In genomic region chr22:19942886-19943664, GRCh38 we compare ENCODE assay signal across 8 cellular contexts. TPM values are rescaled to one million over a fixed set of nuclear protein-coding genes. Genes with fewer than 3 reads are reported as not detected.
DNase-seq lines count a peak whose midpoint lies in the region; ATAC-seq and TF ChIP-seq lines count a peak whose summit lies in the region.

No MANE protein-coding gene starts in this region.

- H3K36me3 ChIP-seq in sigmoid colon, result no peaks in the 10 kb centered on the region

- TF ChIP-seq EP300 in sigmoid colon (IDR thresholded peaks at IDR 0.05), result peak in 1 of 4 donors; percentile 41

- no peaks in the 10 kb centered on the region for H3K27me3 Mint-ChIP-seq in activated naive CD8-positive, alpha-beta T cell treated with anti-CD3 and anti-CD28 coated beads, Interleukin-2, amount 10 ng/mL, durations not matched to agents 7 days and 5 days

- peaks cover 7% of the 10 kb centered on the region for H3K36me3 Mint-ChIP-seq in activated naive CD8-positive, alpha-beta T cell treated with anti-CD3 and anti-CD28 coated beads, Interleukin-2, amount 10 ng/mL, durations not matched to agents 7 days and 5 days

- H3K4me3 Mint-ChIP-seq in activated naive CD8-positive, alpha-beta T cell treated with anti-CD3 and anti-CD28 coated beads, Interleukin-2, amount 10 ng/mL, durations not matched to agents 7 days and 5 days, result peak overlapping the region; percentile 94

- H3K4me3 ChIP-seq in LNCaP clone FGC (ENCODE audit: low read depth, low read length), result peak overlapping the region; percentile 90
- peak overlapping the region; percentile 50 to 86 (median 74) for H3K4me3 ChIP-seq in sigmoid colon

- peak in 1 of 2 donors; percentile 28 for TF ChIP-seq POLR2A in sigmoid colon (IDR thresholded peaks at IDR 0.05)

- no peak for ATAC-seq in activated naive CD8-positive, alpha-beta T cell treated with anti-CD3 and anti-CD28 coated beads, Interleukin-2, amount 10 ng/mL, durations not matched to agents 7 days and 5 days (ENCODE audit: low read depth)
- ATAC-seq in left cardiac atrium (peak; percentile 44 to 56), HG03139 (IDR thresholded peaks at IDR 0.05; ENCODE audit: unreplicated experiment) (no peak), HG02798 (IDR thresholded peaks at IDR 0.05; ENCODE audit: poor library complexity, unreplicated experiment) (no peak)

- H3K9me3 ChIP-seq in sigmoid colon, result no peaks in the 10 kb centered on the region

- peak overlapping the region; percentile 90 to 97 (median 93) for H3K27ac ChIP-seq in sigmoid colon

- peaks cover 0 to 79% (median 62%) of the 10 kb centered on the region in 4 donors for H3K4me1 ChIP-seq in sigmoid colon

- H3K4me1 Mint-ChIP-seq in activated naive CD8-positive, alpha-beta T cell treated with anti-CD3 and anti-CD28 coated beads, Interleukin-2, amount 10 ng/mL, durations not matched to agents 7 days and 5 days, result peaks cover 27% of the 10 kb centered on the region

- H3K27ac Mint-ChIP-seq in activated naive CD8-positive, alpha-beta T cell treated with anti-CD3 and anti-CD28 coated beads, Interleukin-2, amount 10 ng/mL, durations not matched to agents 7 days and 5 days, result peak overlapping the region; percentile 95

- 52 to 70% methylated on average over 10 of the region's 10 CpGs for WGBS in sigmoid colon, 2 donors

- no peaks in the 10 kb centered on the region for H3K9me3 Mint-ChIP-seq in activated naive CD8-positive, alpha-beta T cell treated with anti-CD3 and anti-CD28 coated beads, Interleukin-2, amount 10 ng/mL, durations not matched to agents 7 days and 5 days

- POLR2A ChIA-PET in activated naive CD8-positive, alpha-beta T cell treated with anti-CD3 and anti-CD28 coated beads, Interleukin-2, amount 10 ng/mL, durations not matched to agents 7 days and 5 days (lab: Charles Lee), result interaction anchor here (0.6 to 2.2 kb wide), 5 partner anchors 11 to 51 kb away, joined by 3 to 9 read pairs (median 4); no protein-coding TSS in a partner anchor

- TF ChIP-seq CTCF in LNCaP clone FGC (IDR thresholded peaks at IDR 0.05; ENCODE audit: control insufficient read depth, extremely low read depth, insufficient read depth) (no peak), sigmoid colon (IDR thresholded peaks at IDR 0.05) (no peak)

- intact Hi-C loops in left cardiac atrium (cut with DNase I) (no loop called here), sigmoid colon (cut with DNase I) (loop anchor here (2.0 to 5.0 kb wide), 2 partner anchors 88 to 496 kb away; partner anchors contain the start of genes C22orf39, GNB1L and RTL10)

- H3K27me3 ChIP-seq in sigmoid colon, result no peaks in the 10 kb centered on the region

- DNase-seq in D341Med (ENCODE audit: low spot score) (peak; percentile 47), LNCaP clone FGC (ENCODE audit: low read depth) (no peak), left cardiac atrium (peak; percentile 24), sigmoid colon (peak; percentile 81), mesenteric fat pad (ENCODE audit: low spot score) (no peak)
- DNase-seq in activated naive CD8-positive, alpha-beta T cell treated with anti-CD3 and anti-CD28 coated beads, Interleukin-2, amount 10 ng/mL, durations not matched to agents 7 days and 5 days, result no peak

RNA-seq across cellular contexts. Expression of gene TXNRD2, which starts 1.5 kb away (rescaled TPM):
- total RNA-seq in activated naive CD8-positive, alpha-beta T cell treated with anti-CD3 and anti-CD28 coated beads, Interleukin-2, amount 10 ng/mL, durations not matched to agents 7 days and 5 days, result 10 to 100 TPM; 20.7 to 20.8 TPM
- 10 to 100 TPM; 22.7 to 29.6 TPM for total RNA-seq in left cardiac atrium
- 10 to 100 TPM; 16.3 to 29.6 (median 21.1) TPM for total RNA-seq in sigmoid colon
- 10 to 100 TPM; 13.2 to 18.3 (median 16.6) TPM for polyA plus RNA-seq in sigmoid colon
- total RNA-seq in mesenteric fat pad, result 20.2 TPM

RNA-seq across cellular contexts. Expression of gene COMT, which starts 1.5 kb away (rescaled TPM):
- total RNA-seq in activated naive CD8-positive, alpha-beta T cell treated with anti-CD3 and anti-CD28 coated beads, Interleukin-2, amount 10 ng/mL, durations not matched to agents 7 days and 5 days, result 10 to 100 TPM; 68.6 to 70.0 TPM
- total RNA-seq in left cardiac atrium, result 100 to 1,000 TPM; 101 to 103 TPM
- 100 to 1,000 TPM; 106 to 162 (median 112) TPM for total RNA-seq in sigmoid colon
- polyA plus RNA-seq in sigmoid colon, result 10 to 100 TPM; 62.5 to 97.6 (median 68.4) TPM
- total RNA-seq in mesenteric fat pad, result 144 TPM

Comparison
In these comparisons a context has a peak if more than half of its experiments do, and no peak if none do; other contexts are left out.
1. DNase-seq: peak in D341Med (single experiment), left cardiac atrium (single experiment) and sigmoid colon (single experiment); none in LNCaP clone FGC (single experiment), activated naive CD8-positive, alpha-beta T cell treated with anti-CD3 and anti-CD28 coated beads, Interleukin-2, amount 10 ng/mL, durations not matched to agents 7 days and 5 days (single experiment) and mesenteric fat pad (single experiment).
2. ATAC-seq: peak in left cardiac atrium (2 of 2); none in activated naive CD8-positive, alpha-beta T cell treated with anti-CD3 and anti-CD28 coated beads, Interleukin-2, amount 10 ng/mL, durations not matched to agents 7 days and 5 days (single experiment), HG03139 (single experiment) and HG02798 (single experiment).